ENCODE assay signal across 11 cellular contexts in genomic region chr2:16708173-16708572, GRCh38. TPM values are rescaled to one million over a fixed set of nuclear protein-coding genes. Genes with fewer than 3 reads are reported as not detected.
"Had no signal": no experiment of that assay in that cellular context is flagged by ENCODE, and none has a peak within 500 bp of the region (broad histone marks: within the 10 kb centered on the region; RNA-seq: fewer than 3 reads in every experiment).

No MANE protein-coding gene starts in this region.

- ATAC-seq: GM23338, HCT116 had no signal

- H3K9me3 ChIP-seq: HAP-1 had no signal

- H3K4me1 ChIP-seq: HAP-1 had no signal

- H2AFZ ChIP-seq: GM23248, GM23338 had no signal

- H3K4me2 ChIP-seq: GM23338 had no signal

- H3K36me3 ChIP-seq: HAP-1 had no signal

- H3K9ac ChIP-seq: GM23248 had no signal

- H3K27ac ChIP-seq: GM23248 had no signal

- H3K4me3 ChIP-seq: GM23248, GM23338, HAP-1 had no signal

- FAIRE-seq: H1, H54 had no signal

- DNase-seq: GM23248, GOT3, H7, H9, HCEC 1CT, HFFc6 had no signal

RNA-seq across cellular contexts. Expression of gene CYRIA, which starts 42.5 kb away (rescaled TPM):
- total RNA-seq: GM23248, HFFc6 had no signal
- polyA plus RNA-seq: GM23248 had no signal
